19 cellular contexts compared by ENCODE assay signal in the genomic region with DNA sequence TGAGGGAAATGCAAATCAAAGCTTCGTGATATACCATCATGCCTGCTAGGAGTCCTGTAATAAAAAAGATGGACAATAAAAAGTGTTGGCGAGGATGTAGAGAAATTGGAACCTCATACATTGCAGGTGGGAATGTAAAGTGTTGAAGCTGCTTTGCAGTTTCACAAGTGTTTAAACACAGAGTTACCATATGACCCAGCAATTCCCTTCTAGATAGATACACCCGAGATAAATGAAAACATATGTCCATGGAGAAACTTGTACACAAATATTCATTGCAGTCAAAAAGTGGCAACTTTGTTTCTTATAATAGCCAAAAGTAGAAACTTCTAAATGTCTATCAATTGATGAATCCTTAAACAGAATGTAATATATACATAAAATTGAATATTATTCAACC. TPM values are rescaled to one million over a fixed set of nuclear protein-coding genes. Genes with fewer than 3 reads are reported as not detected.
DNase-seq lines count a peak whose midpoint lies in the region; TF ChIP-seq lines count a peak whose summit lies in the region.
"Had no signal": no experiment of that assay in that cellular context is flagged by ENCODE, and none has a peak within 500 bp of the region (broad histone marks: within the 10 kb centered on the region; RNA-seq: fewer than 3 reads in every experiment).

No MANE protein-coding gene starts in this region.

- H3K4me3 Mint-ChIP-seq in T-helper 2 cell treated with Interferon-gamma antibody and Interleukin-4, amounts not matched to agents 5 μg/mL and 100 μg/mL, for 36 hours: no peak overlapping the region
- H3K4me3 Mint-ChIP-seq: CD4-positive, CD25-positive, alpha-beta regulatory T cell; CD8-positive, alpha-beta memory T cell; GM23338; IgD-negative memory B cell had no signal

- TF ChIP-seq POLR2A in lower leg skin (IDR thresholded peaks at IDR 0.05) (no peak), breast epithelium (IDR thresholded peaks at IDR 0.05) (no peak)

- peaks cover 11% of the 10 kb centered on the region for H3K36me3 Mint-ChIP-seq in T-helper 2 cell treated with Interferon-gamma antibody and Interleukin-4, amounts not matched to agents 5 μg/mL and 100 μg/mL, for 36 hours (ENCODE audit: low read depth)

- no peaks in the 10 kb centered on the region for H3K27me3 ChIP-seq in breast epithelium
- H3K27me3 ChIP-seq: BE2C had no signal

- H3K9me3 ChIP-seq in breast epithelium: no peaks in the 10 kb centered on the region
- H3K9me3 ChIP-seq: BE2C had no signal

- H3K27ac Mint-ChIP-seq in T-helper 2 cell treated with Interferon-gamma antibody and Interleukin-4, amounts not matched to agents 5 μg/mL and 100 μg/mL, for 36 hours: no peak overlapping the region
- H3K27ac Mint-ChIP-seq: CD4-positive, CD25-positive, alpha-beta regulatory T cell; GM23338; IgD-negative memory B cell had no signal

- no peaks in the 10 kb centered on the region for H3K36me3 ChIP-seq in breast epithelium

- 79 to 82% methylated on average over 3 of the region's 3 CpGs for WGBS in lower leg skin, 2 donors

- TF ChIP-seq CTCF in AG10803 (conservative IDR thresholded peaks at IDR 0.05; ENCODE audit: low read length) (no peak), HFF-Myc (IDR thresholded peaks at IDR 0.05; ENCODE audit: low read depth, low read length, missing control alignments) (no peak), fibroblast of mammary gland (conservative IDR thresholded peaks at IDR 0.05; ENCODE audit: control insufficient read depth, insufficient read depth, low read depth, low read length) (no peak), lower leg skin (IDR thresholded peaks at IDR 0.05) (no peak), breast epithelium (IDR thresholded peaks at IDR 0.05) (no peak)

- DNase-seq in AG10803 (ENCODE audit: low read depth) (peak; percentile 58), HFF-Myc (ENCODE audit: extremely low read depth, low read depth) (peak; percentile 22), fibroblast of mammary gland (ENCODE audit: low read depth) (peak; percentile 34), iris pigment epithelial cell (ENCODE audit: low read depth) (peak; percentile 21), lower leg skin (ENCODE audit: low spot score in 2 of 2) (no peak), breast epithelium (ENCODE audit: low spot score in 2 of 2) (no peak)
- no peak for DNase-seq in T-helper 2 cell treated with Interferon-gamma antibody and Interleukin-4, amounts not matched to agents 5 μg/mL and 100 μg/mL, for 36 hours (ENCODE audit: low spot score)
- DNase-seq: 8988T; BE2C; C1 segment of cervical spinal cord; CD4-positive, CD25-positive, alpha-beta regulatory T cell; CD8-positive, alpha-beta memory T cell; COR-L47; DMS 273 treated with DMSO at 0.1 percent for 48 hours; DMS53; DND-41 had no signal

- no peaks in the 10 kb centered on the region for H3K9me3 Mint-ChIP-seq in T-helper 2 cell treated with Interferon-gamma antibody and Interleukin-4, amounts not matched to agents 5 μg/mL and 100 μg/mL, for 36 hours
- H3K9me3 Mint-ChIP-seq: CD8-positive, alpha-beta memory T cell; GM23338; IgD-negative memory B cell had no signal

- H3K4me1 ChIP-seq in breast epithelium: no peaks in the 10 kb centered on the region

- H3K27ac ChIP-seq in breast epithelium: no peak overlapping the region

- H3K27me3 Mint-ChIP-seq in T-helper 2 cell treated with Interferon-gamma antibody and Interleukin-4, amounts not matched to agents 5 μg/mL and 100 μg/mL, for 36 hours (ENCODE audit: low read depth): no peaks in the 10 kb centered on the region
- H3K27me3 Mint-ChIP-seq: CD4-positive, CD25-positive, alpha-beta regulatory T cell; CD8-positive, alpha-beta memory T cell; IgD-negative memory B cell had no signal

- H3K4me1 Mint-ChIP-seq in T-helper 2 cell treated with Interferon-gamma antibody and Interleukin-4, amounts not matched to agents 5 μg/mL and 100 μg/mL, for 36 hours (ENCODE audit: low read depth): peaks cover 9% of the 10 kb centered on the region

- intact Hi-C loops in lower leg skin (cut with DNase I; ENCODE audit: low total_unique reads) (no loop called here), breast epithelium (cut with DNase I; ENCODE audit: low total_unique reads) (no loop called here)

- H3K4me3 ChIP-seq in AG10803 (ENCODE audit: low read length) (no peak overlapping the region), HFF-Myc (replicated peaks; ENCODE audit: low read depth, low read length) (no peak overlapping the region), fibroblast of mammary gland (ENCODE audit: control insufficient read depth, low read depth, low read length) (no peak overlapping the region), lower leg skin (ENCODE audit: low read depth, poor library complexity, severe bottlenecking) (no peak overlapping the region), breast epithelium (no peak overlapping the region)
- H3K4me3 ChIP-seq: GM23338 had no signal

RNA-seq across cellular contexts. Expression of a gene that starts 20.7 kb away (rescaled TPM):
- total RNA-seq in lower leg skin: under 1 TPM in 1 of 4 donors, not detected in 3; 0.42 TPM
- under 1 TPM in 1 of 3 donors, not detected in 2; 0.80 TPM for total RNA-seq in breast epithelium
- total RNA-seq: CD4-positive, CD25-positive, alpha-beta regulatory T cell; CD8-positive, alpha-beta memory T cell; GM23338; HepG2 had no signal

RNA-seq across cellular contexts. Expression of a gene that starts 38.6 kb away (rescaled TPM):
- total RNA-seq in lower leg skin (10 to 100 TPM in 3 of 4 donors, 1 to 10 TPM in 1; 7.6 to 13.9 (median 10.2) TPM), breast epithelium (1 to 10 TPM; 5.3 to 7.6 (median 6.2) TPM)

Comparison
In these comparisons a context has a peak if more than half of its experiments do, and no peak if none do; other contexts are left out.
1. DNase-seq: peak in AG10803 (single experiment), HFF-Myc (single experiment), fibroblast of mammary gland (single experiment) and iris pigment epithelial cell (single experiment); none in T-helper 2 cell treated with Interferon-gamma antibody and Interleukin-4, amounts not matched to agents 5 μg/mL and 100 μg/mL, for 36 hours (single experiment), lower leg skin (0 of 2) and breast epithelium (0 of 2).